ENCODE assay signal across 7 cellular contexts in genomic region chr1:187146388-187146787, GRCh38.
"Had no signal": no experiment of that assay in that cellular context is flagged by ENCODE, and none has a peak within 500 bp of the region (broad histone marks: within the 10 kb centered on the region; RNA-seq: fewer than 3 reads in every experiment).

No MANE protein-coding gene starts in this region.

- H3K9ac ChIP-seq: KMS-11 had no signal

- H3K27ac ChIP-seq: HL-60, KMS-11 had no signal

- DNase-seq: IMR-90, Karpas-422, KBM-7, KG1 had no signal

- H3K4me2 ChIP-seq: KMS-11 had no signal

- FAIRE-seq: HTR-8/SVneo had no signal
